1 cellular context compared by ENCODE assay signal in the genomic region with DNA sequence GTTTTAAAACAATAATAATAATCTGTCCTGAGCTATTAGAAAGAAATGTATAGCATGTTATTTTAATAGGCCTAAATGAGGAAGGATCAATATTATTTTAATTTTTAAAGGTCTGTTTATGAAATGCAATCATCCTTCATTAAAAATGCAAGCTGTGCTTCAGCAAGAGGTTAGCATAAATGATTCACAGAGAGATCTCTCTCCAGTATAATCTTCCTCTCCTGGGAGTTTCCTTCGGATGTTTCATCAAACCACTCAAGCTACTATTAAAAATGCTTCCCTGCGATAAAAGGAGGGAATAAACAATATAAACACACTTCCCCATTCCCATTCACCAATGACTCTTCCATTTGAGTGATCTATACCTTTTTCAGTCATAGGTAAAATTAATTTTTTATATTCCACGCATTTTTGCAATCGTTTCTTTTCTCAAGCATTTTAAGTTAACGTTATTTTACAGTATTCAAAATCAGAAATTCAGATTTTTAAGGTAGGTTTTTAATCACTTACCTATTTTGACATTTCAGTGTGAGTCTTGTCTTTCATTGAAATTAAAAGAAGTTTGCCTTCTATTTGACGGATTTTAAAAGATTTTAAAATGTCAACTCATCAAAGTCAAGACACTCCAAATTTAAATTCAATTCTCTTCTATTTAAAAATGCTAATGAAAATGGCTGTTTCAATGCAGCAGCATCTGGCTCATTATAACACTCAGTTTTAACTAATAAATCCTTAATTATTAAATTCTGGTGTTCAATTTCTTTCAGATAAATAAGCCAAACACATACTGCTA.
TF ChIP-seq lines count a peak whose summit lies in the region.

No MANE protein-coding gene starts in this region.

TF ChIP-seq in WTC11, 78 proteins besides CTCF, POLR2A, EP300 and RAD21:
- no peak for TF ChIP-seq AFF4 (CRISPR knock-in tag; IDR thresholded peaks at IDR 0.05; ENCODE audit: borderline replicate concordance)
- TF ChIP-seq ATF3 (CRISPR knock-in tag; conservative IDR thresholded peaks at IDR 0.05), result no peak
- no peak for TF ChIP-seq FOXK1 (CRISPR knock-in tag; IDR thresholded peaks at IDR 0.05)
- no peak for TF ChIP-seq NR3C1 (CRISPR knock-in tag; conservative IDR thresholded peaks at IDR 0.05; ENCODE audit: low read depth)
- TF ChIP-seq, protein P1, sequence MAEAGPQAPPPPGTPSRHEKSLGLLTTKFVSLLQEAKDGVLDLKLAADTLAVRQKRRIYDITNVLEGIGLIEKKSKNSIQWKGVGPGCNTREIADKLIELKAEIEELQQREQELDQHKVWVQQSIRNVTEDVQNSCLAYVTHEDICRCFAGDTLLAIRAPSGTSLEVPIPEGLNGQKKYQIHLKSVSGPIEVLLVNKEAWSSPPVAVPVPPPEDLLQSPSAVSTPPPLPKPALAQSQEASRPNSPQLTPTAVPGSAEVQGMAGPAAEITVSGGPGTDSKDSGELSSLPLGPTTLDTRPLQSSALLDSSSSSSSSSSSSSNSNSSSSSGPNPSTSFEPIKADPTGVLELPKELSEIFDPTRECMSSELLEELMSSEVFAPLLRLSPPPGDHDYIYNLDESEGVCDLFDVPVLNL (CRISPR knock-in tag; IDR thresholded peaks at IDR 0.05; ENCODE audit: borderline replicate concordance, low read depth), result no peak
- no peak for TF ChIP-seq OVOL2 (CRISPR knock-in tag; IDR thresholded peaks at IDR 0.05; ENCODE audit: borderline replicate concordance)
- no peak for TF ChIP-seq SMAD3 (CRISPR knock-in tag; IDR thresholded peaks at IDR 0.05; ENCODE audit: borderline replicate concordance)
- TF ChIP-seq, protein P2, sequence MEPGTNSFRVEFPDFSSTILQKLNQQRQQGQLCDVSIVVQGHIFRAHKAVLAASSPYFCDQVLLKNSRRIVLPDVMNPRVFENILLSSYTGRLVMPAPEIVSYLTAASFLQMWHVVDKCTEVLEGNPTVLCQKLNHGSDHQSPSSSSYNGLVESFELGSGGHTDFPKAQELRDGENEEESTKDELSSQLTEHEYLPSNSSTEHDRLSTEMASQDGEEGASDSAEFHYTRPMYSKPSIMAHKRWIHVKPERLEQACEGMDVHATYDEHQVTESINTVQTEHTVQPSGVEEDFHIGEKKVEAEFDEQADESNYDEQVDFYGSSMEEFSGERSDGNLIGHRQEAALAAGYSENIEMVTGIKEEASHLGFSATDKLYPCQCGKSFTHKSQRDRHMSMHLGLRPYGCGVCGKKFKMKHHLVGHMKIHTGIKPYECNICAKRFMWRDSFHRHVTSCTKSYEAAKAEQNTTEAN (CRISPR knock-in tag; IDR thresholded peaks at IDR 0.05), result no peak
TF ChIP-seq in WTC11: peak in this region for 0.
